In the genomic region with DNA sequence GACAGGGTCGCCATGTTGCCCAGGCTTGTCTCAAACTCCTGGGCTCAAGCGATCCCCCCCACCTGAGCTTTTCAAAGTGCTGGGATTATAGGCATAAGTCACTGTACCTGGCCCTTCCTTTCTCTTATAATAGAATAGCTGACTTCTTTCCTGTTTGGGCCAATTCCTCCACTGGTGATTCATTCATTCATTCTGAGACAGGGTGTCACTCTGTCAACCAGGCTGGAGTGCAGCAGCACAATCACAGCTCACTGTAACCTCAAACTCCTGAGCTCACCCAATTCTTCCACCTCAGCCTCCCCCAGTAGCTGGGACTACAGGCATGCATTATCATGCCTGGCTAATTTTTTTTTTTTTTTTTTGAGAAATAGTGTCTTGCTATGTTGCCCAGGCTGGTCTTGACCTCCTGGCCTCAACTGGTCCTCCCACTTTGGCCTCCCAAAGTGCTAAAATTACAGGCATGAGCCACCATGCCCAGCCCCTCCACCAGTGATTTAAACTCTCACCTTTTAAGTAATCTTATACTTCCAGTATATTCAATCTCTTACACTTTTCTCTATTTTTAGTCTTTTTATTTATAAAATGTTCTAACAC, we compare ENCODE assay signal across 21 cellular contexts. TPM values are rescaled to one million over a fixed set of nuclear protein-coding genes. Genes with fewer than 3 reads are reported as not detected.
DNase-seq lines count a peak whose midpoint lies in the region; ATAC-seq and TF ChIP-seq lines count a peak whose summit lies in the region.
"Had no signal": no experiment of that assay in that cellular context is flagged by ENCODE, and none has a peak within 500 bp of the region (broad histone marks: within the 10 kb centered on the region; RNA-seq: fewer than 3 reads in every experiment).

No MANE protein-coding gene starts in this region.

- no peak overlapping the region for H3K4me3 ChIP-seq in colonic mucosa

- no peaks in the 10 kb centered on the region for H3K9me3 Mint-ChIP-seq in chondrocyte (ENCODE audit: low read depth)

- no peaks in the 10 kb centered on the region for H3K9me3 ChIP-seq in colonic mucosa

- peaks cover 70% of the 10 kb centered on the region for H3K4me1 Mint-ChIP-seq in chondrocyte (ENCODE audit: low read depth)
- H3K4me1 Mint-ChIP-seq: CD4-positive, CD25-positive, alpha-beta regulatory T cell had no signal

- H3K4me1 ChIP-seq in foreskin keratinocyte (peaks cover 13% of the 10 kb centered on the region), colonic mucosa (no peaks in the 10 kb centered on the region)

- intact Hi-C loops in colonic mucosa (cut with DNase I), result no loop called here

- H3K4me3 Mint-ChIP-seq in chondrocyte (ENCODE audit: unreplicated experiment), result no peak overlapping the region
- H3K4me3 Mint-ChIP-seq: CD4-positive, CD25-positive, alpha-beta regulatory T cell had no signal

- H3K27ac ChIP-seq in C4-2B (peak overlapping the region; percentile 20; the same call in 1 of the 2 replicates), foreskin keratinocyte (peak overlapping the region; percentile 45), colonic mucosa (no peak overlapping the region)

- peak overlapping the region; percentile 12 for H3K27ac Mint-ChIP-seq in chondrocyte (ENCODE audit: unreplicated experiment)
- H3K27ac Mint-ChIP-seq: CD4-positive, CD25-positive, alpha-beta regulatory T cell had no signal

- H3K27me3 Mint-ChIP-seq in chondrocyte (ENCODE audit: low read depth), result no peaks in the 10 kb centered on the region

- H3K36me3 Mint-ChIP-seq in chondrocyte (ENCODE audit: low read depth), result peaks cover 1% of the 10 kb centered on the region
- H3K36me3 Mint-ChIP-seq: CD4-positive, CD25-positive, alpha-beta regulatory T cell had no signal

- DNase-seq in HT1080 (ENCODE audit: low read depth), result peak; percentile 73
- no peak for DNase-seq in chondrocyte (ENCODE audit: low spot score)
- DNase-seq in foreskin keratinocyte, result peak; percentile 66 to 75
- DNase-seq in epidermal melanocyte (ENCODE audit: insufficient read length, low spot score), result no peak
- DNase-seq in activated naive CD4-positive, alpha-beta T cell treated with Interleukin-2 at 50 U/mL for 16 hours, result no peak
- DNase-seq in colonic mucosa, result no peak
- no peak for DNase-seq in Ammon's horn (ENCODE audit: low spot score)
- DNase-seq: AML-193; CD4-positive, CD25-positive, alpha-beta regulatory T cell; H7; Kasumi-1; MM.1S; NCI-H1048; NCI-H1436; NCI-H187 treated with DMSO at 0.1 percent for 48 hours; NCI-H2107; NCI-H446 treated with DMSO at 0.1 percent for 48 hours; NCI-H526 treated with DMSO at 0.1 percent for 48 hours; OCI-M1 had no signal

- H3K36me3 ChIP-seq in colonic mucosa, result no peaks in the 10 kb centered on the region

- no peak for TF ChIP-seq CTCF in C4-2B (conservative IDR thresholded peaks at IDR 0.05)
- no peak for TF ChIP-seq CTCF in chondrocyte (IDR thresholded peaks at IDR 0.05)
- no peak for TF ChIP-seq CTCF in foreskin keratinocyte (conservative IDR thresholded peaks at IDR 0.05)
- TF ChIP-seq CTCF in colonic mucosa (IDR thresholded peaks at IDR 0.05), result no peak

- H3K27me3 ChIP-seq in foreskin keratinocyte, result no peaks in the 10 kb centered on the region
- H3K27me3 ChIP-seq in colonic mucosa, result no peaks in the 10 kb centered on the region

- H3K9ac ChIP-seq in colonic mucosa (ENCODE audit: low read depth in 2 of 2, low read length in 2 of 2), result no peak overlapping the region

- ATAC-seq in foreskin keratinocyte, result peak; percentile 71
- ATAC-seq: Right ventricle myocardium inferior had no signal

RNA-seq across cellular contexts. Expression of a gene that starts 20.9 kb away (rescaled TPM):
- total RNA-seq in HT1080 (2014; rRNA removed; shearing (Covaris generic)), result 60.5 and 61.1 TPM in 2 replicates
- polyA plus RNA-seq in HT1080 (2015; cell fraction: cytosol; rRNA removed), result 35.8 and 47.2 TPM in 2 replicates
- polyA plus RNA-seq in HT1080 (2015; cell fraction: nucleus; rRNA removed), result 30.1 and 31.2 TPM in 2 replicates
- total RNA-seq in chondrocyte (73.8 to 77.6 TPM (median 75.9 TPM) in 3 replicates), foreskin keratinocyte (30.7 and 32.9 TPM in 2 replicates), colonic mucosa (10 to 100 TPM in 1 of 2 donors, 1 to 10 TPM in 1; 3.1 to 10.4 TPM)
- polyA plus RNA-seq in foreskin keratinocyte, result 6.7 and 8.6 TPM in 2 replicates

Comparison
In these comparisons a context has a peak if more than half of its experiments do, and no peak if none do; other contexts are left out.
1. DNase-seq: peak in HT1080 (single experiment) and foreskin keratinocyte (2 of 2); none in chondrocyte (single experiment), epidermal melanocyte (single experiment), activated naive CD4-positive, alpha-beta T cell treated with Interleukin-2 at 50 U/mL for 16 hours (single experiment), colonic mucosa (single experiment) and Ammon's horn (single experiment).